In genomic region chr6:158014505-158015187, GRCh38 we compare ENCODE assay signal across 1 cellular context.
TF ChIP-seq lines count a peak whose summit lies in the region.

No MANE protein-coding gene starts in this region.

TF ChIP-seq in HepG2, 621 proteins besides CTCF, POLR2A, EP300 and RAD21 (continued from another document and continues in another):
- TF ChIP-seq, protein P1, sequence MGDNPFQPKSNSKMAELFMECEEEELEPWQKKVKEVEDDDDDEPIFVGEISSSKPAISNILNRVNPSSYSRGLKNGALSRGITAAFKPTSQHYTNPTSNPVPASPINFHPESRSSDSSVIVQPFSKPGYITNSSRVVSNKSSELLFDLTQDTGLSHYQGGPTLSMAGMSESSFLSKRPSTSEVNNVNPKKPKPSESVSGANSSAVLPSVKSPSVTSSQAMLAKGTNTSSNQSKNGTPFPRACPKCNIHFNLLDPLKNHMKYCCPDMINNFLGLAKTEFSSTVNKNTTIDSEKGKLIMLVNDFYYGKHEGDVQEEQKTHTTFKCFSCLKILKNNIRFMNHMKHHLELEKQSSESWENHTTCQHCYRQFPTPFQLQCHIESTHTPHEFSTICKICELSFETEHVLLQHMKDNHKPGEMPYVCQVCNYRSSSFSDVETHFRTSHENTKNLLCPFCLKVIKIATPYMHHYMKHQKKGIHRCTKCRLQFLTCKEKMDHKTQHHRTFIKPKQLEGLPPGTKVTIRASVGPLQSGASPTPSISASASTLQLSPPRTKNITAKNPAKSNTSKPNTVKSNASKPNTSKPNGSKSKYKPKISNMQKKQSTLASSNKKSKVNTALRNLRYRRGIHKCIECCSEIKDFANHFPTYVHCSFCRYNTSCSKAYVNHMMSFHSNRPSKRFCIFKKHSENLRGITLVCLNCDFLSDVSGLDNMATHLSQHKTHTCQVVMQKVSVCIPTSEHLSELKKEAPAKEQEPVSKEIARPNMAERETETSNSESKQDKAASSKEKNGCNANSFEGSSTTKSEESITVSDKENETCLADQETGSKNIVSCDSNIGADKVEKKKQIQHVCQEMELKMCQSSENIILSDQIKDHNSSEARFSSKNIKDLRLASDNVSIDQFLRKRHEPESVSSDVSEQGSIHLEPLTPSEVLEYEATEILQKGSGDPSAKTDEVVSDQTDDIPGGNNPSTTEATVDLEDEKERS (CRISPR knock-in tag; IDR thresholded peaks at IDR 0.05) = peak; percentile 85
- TF ChIP-seq ZNF709 (CRISPR knock-in tag; IDR thresholded peaks at IDR 0.05) (no peak), SP5 (CRISPR knock-in tag; IDR thresholded peaks at IDR 0.05; ENCODE audit: borderline replicate concordance, low read depth) (0 out of 2 replicates have a peak, but pooled peaks have one; percentile 9), ZNF850 (CRISPR knock-in tag; conservative IDR thresholded peaks at IDR 0.05) (no peak), ELK4 (CRISPR knock-in tag; IDR thresholded peaks at IDR 0.05; ENCODE audit: borderline replicate concordance) (no peak), KDM2A (CRISPR knock-in tag; IDR thresholded peaks at IDR 0.05; ENCODE audit: borderline replicate concordance, low read depth) (peak; percentile 11; the same call in 1 of the 2 replicates), SAFB2 (CRISPR knock-in tag; IDR thresholded peaks at IDR 0.05; ENCODE audit: borderline replicate concordance, low read depth) (no peak), SIX4 (CRISPR knock-in tag; IDR thresholded peaks at IDR 0.05) (no peak), NR1H2 (CRISPR knock-in tag; IDR thresholded peaks at IDR 0.05; ENCODE audit: borderline replicate concordance, low read depth) (peak; percentile 36; the same call in 1 of the 2 replicates), ZNF24 (IDR thresholded peaks at IDR 0.05) (no peak), ZNF44 (CRISPR knock-in tag; IDR thresholded peaks at IDR 0.05) (peak; percentile 82), ZNF75D (CRISPR knock-in tag; IDR thresholded peaks at IDR 0.05; ENCODE audit: borderline replicate concordance) (no peak), ZBTB8A (CRISPR knock-in tag; IDR thresholded peaks at IDR 0.05; ENCODE audit: borderline replicate concordance, low read depth) (no peak), ZFP41 (CRISPR knock-in tag; IDR thresholded peaks at IDR 0.05; ENCODE audit: borderline replicate concordance) (no peak), ZNF580 (CRISPR knock-in tag; IDR thresholded peaks at IDR 0.05; ENCODE audit: borderline replicate concordance, low read depth) (peak; percentile 29; the same call in 1 of the 2 replicates), HNRNPK (IDR thresholded peaks at IDR 0.05; ENCODE audit: low read depth, low read length, poor library complexity, severe bottlenecking) (no peak), ZNF468 (CRISPR knock-in tag; IDR thresholded peaks at IDR 0.05) (no peak), TCF7 (IDR thresholded peaks at IDR 0.05; ENCODE audit: low read depth) (peak; percentile 57), TCF12 (IDR thresholded peaks at IDR 0.05) (no peak), TCF12 (CRISPR knock-in tag; IDR thresholded peaks at IDR 0.05) (no peak; the same call in 1 of the 2 replicates), ZNF235 (CRISPR knock-in tag; IDR thresholded peaks at IDR 0.05; ENCODE audit: borderline replicate concordance) (no peak), SP2 (CRISPR knock-in tag; IDR thresholded peaks at IDR 0.05) (no peak), ZNF224 (CRISPR knock-in tag; IDR thresholded peaks at IDR 0.05) (no peak), KAT2B (IDR thresholded peaks at IDR 0.05; ENCODE audit: borderline replicate concordance, low read depth, low read length) (no peak), ZFX (CRISPR knock-in tag; IDR thresholded peaks at IDR 0.05; ENCODE audit: low read depth) (no peak; the same call in 1 of the 2 replicates), ZIK1 (CRISPR knock-in tag; IDR thresholded peaks at IDR 0.05; ENCODE audit: borderline replicate concordance, low read depth) (0 out of 2 replicates have a peak, but pooled peaks have one; percentile 43), JDP2 (CRISPR knock-in tag; IDR thresholded peaks at IDR 0.05; ENCODE audit: borderline replicate concordance) (no peak), IRX3 (CRISPR knock-in tag; IDR thresholded peaks at IDR 0.05; ENCODE audit: borderline replicate concordance, low read depth) (no peak), ZNF136 (CRISPR knock-in tag; IDR thresholded peaks at IDR 0.05; ENCODE audit: low read depth) (0 out of 2 replicates have a peak, but pooled peaks have one; percentile 22), ZNF839 (CRISPR knock-in tag; IDR thresholded peaks at IDR 0.05; ENCODE audit: borderline replicate concordance) (peak; percentile 39; the same call in 1 of the 2 replicates), ZNF570 (CRISPR knock-in tag; IDR thresholded peaks at IDR 0.05; ENCODE audit: borderline replicate concordance) (no peak), ATAD3A (CRISPR knock-in tag; IDR thresholded peaks at IDR 0.05) (no peak), ZNF446 (CRISPR knock-in tag; IDR thresholded peaks at IDR 0.05) (no peak), KLF13 (CRISPR knock-in tag; IDR thresholded peaks at IDR 0.05) (no peak), AGO2 (optimal IDR thresholded peaks at IDR 0.05; ENCODE audit: low read depth, low read length) (no peak), ZNF431 (CRISPR knock-in tag; IDR thresholded peaks at IDR 0.05; ENCODE audit: borderline replicate concordance, low read depth) (peak; percentile 31; the same call in 1 of the 2 replicates)
- TF ChIP-seq, protein P2, sequence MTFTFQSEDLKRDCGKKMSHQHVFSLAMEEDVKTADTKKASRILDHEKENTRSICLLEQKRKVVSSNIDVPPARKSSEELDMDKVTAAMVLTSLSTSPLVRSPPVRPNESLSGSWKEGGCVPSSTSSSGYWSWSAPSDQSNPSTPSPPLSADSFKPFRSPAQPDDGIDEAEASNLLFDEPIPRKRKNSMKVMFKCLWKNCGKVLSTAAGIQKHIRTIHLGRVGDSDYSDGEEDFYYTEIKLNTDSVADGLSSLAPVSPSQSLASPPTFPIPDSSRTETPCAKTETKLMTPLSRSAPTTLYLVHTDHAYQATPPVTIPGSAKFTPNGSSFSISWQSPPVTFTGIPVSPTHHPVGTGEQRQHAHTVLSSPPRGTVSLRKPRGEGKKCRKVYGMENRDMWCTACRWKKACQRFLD (CRISPR knock-in tag; IDR thresholded peaks at IDR 0.05; ENCODE audit: borderline replicate concordance) = no peak
- TF ChIP-seq, protein P3, sequence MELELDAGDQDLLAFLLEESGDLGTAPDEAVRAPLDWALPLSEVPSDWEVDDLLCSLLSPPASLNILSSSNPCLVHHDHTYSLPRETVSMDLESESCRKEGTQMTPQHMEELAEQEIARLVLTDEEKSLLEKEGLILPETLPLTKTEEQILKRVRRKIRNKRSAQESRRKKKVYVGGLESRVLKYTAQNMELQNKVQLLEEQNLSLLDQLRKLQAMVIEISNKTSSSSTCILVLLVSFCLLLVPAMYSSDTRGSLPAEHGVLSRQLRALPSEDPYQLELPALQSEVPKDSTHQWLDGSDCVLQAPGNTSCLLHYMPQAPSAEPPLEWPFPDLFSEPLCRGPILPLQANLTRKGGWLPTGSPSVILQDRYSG (CRISPR knock-in tag; IDR thresholded peaks at IDR 0.05) = no peak
- TF ChIP-seq, protein P4, sequence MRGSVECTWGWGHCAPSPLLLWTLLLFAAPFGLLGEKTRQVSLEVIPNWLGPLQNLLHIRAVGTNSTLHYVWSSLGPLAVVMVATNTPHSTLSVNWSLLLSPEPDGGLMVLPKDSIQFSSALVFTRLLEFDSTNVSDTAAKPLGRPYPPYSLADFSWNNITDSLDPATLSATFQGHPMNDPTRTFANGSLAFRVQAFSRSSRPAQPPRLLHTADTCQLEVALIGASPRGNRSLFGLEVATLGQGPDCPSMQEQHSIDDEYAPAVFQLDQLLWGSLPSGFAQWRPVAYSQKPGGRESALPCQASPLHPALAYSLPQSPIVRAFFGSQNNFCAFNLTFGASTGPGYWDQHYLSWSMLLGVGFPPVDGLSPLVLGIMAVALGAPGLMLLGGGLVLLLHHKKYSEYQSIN (CRISPR knock-in tag; IDR thresholded peaks at IDR 0.05; ENCODE audit: borderline replicate concordance) = no peak
- TF ChIP-seq, protein P5, sequence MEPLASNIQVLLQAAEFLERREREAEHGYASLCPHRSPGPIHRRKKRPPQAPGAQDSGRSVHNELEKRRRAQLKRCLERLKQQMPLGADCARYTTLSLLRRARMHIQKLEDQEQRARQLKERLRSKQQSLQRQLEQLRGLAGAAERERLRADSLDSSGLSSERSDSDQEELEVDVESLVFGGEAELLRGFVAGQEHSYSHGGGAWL (CRISPR knock-in tag; IDR thresholded peaks at IDR 0.05) = no peak
- TF ChIP-seq, protein P6, sequence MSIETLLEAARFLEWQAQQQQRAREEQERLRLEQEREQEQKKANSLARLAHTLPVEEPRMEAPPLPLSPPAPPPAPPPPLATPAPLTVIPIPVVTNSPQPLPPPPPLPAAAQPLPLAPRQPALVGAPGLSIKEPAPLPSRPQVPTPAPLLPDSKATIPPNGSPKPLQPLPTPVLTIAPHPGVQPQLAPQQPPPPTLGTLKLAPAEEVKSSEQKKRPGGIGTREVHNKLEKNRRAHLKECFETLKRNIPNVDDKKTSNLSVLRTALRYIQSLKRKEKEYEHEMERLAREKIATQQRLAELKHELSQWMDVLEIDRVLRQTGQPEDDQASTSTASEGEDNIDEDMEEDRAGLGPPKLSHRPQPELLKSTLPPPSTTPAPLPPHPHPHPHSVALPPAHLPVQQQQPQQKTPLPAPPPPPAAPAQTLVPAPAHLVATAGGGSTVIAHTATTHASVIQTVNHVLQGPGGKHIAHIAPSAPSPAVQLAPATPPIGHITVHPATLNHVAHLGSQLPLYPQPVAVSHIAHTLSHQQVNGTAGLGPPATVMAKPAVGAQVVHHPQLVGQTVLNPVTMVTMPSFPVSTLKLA (IDR thresholded peaks at IDR 0.05) = no peak
- TF ChIP-seq, protein P7, sequence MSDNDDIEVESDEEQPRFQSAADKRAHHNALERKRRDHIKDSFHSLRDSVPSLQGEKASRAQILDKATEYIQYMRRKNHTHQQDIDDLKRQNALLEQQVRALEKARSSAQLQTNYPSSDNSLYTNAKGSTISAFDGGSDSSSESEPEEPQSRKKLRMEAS (IDR thresholded peaks at IDR 0.05) = peak; percentile 81
- TF ChIP-seq, protein P8, sequence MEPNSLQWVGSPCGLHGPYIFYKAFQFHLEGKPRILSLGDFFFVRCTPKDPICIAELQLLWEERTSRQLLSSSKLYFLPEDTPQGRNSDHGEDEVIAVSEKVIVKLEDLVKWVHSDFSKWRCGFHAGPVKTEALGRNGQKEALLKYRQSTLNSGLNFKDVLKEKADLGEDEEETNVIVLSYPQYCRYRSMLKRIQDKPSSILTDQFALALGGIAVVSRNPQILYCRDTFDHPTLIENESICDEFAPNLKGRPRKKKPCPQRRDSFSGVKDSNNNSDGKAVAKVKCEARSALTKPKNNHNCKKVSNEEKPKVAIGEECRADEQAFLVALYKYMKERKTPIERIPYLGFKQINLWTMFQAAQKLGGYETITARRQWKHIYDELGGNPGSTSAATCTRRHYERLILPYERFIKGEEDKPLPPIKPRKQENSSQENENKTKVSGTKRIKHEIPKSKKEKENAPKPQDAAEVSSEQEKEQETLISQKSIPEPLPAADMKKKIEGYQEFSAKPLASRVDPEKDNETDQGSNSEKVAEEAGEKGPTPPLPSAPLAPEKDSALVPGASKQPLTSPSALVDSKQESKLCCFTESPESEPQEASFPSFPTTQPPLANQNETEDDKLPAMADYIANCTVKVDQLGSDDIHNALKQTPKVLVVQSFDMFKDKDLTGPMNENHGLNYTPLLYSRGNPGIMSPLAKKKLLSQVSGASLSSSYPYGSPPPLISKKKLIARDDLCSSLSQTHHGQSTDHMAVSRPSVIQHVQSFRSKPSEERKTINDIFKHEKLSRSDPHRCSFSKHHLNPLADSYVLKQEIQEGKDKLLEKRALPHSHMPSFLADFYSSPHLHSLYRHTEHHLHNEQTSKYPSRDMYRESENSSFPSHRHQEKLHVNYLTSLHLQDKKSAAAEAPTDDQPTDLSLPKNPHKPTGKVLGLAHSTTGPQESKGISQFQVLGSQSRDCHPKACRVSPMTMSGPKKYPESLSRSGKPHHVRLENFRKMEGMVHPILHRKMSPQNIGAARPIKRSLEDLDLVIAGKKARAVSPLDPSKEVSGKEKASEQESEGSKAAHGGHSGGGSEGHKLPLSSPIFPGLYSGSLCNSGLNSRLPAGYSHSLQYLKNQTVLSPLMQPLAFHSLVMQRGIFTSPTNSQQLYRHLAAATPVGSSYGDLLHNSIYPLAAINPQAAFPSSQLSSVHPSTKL (CRISPR knock-in tag; IDR thresholded peaks at IDR 0.05) = peak; percentile 91
- TF ChIP-seq, protein P9, sequence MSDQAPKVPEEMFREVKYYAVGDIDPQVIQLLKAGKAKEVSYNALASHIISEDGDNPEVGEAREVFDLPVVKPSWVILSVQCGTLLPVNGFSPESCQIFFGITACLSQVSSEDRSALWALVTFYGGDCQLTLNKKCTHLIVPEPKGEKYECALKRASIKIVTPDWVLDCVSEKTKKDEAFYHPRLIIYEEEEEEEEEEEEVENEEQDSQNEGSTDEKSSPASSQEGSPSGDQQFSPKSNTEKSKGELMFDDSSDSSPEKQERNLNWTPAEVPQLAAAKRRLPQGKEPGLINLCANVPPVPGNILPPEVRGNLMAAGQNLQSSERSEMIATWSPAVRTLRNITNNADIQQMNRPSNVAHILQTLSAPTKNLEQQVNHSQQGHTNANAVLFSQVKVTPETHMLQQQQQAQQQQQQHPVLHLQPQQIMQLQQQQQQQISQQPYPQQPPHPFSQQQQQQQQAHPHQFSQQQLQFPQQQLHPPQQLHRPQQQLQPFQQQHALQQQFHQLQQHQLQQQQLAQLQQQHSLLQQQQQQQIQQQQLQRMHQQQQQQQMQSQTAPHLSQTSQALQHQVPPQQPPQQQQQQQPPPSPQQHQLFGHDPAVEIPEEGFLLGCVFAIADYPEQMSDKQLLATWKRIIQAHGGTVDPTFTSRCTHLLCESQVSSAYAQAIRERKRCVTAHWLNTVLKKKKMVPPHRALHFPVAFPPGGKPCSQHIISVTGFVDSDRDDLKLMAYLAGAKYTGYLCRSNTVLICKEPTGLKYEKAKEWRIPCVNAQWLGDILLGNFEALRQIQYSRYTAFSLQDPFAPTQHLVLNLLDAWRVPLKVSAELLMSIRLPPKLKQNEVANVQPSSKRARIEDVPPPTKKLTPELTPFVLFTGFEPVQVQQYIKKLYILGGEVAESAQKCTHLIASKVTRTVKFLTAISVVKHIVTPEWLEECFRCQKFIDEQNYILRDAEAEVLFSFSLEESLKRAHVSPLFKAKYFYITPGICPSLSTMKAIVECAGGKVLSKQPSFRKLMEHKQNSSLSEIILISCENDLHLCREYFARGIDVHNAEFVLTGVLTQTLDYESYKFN (CRISPR knock-in tag; conservative IDR thresholded peaks at IDR 0.05) = peak; percentile 92
